8 cellular contexts compared by ENCODE assay signal in genomic region chr4:87423313-87424031, GRCh38. TPM values are rescaled to one million over a fixed set of nuclear protein-coding genes. Genes with fewer than 3 reads are reported as not detected.
DNase-seq lines count a peak whose midpoint lies in the region; ATAC-seq, FAIRE-seq and TF ChIP-seq lines count a peak whose summit lies in the region.

No MANE protein-coding gene starts in this region.

- CTCF ChIA-PET in activated CD8-positive, alpha-beta memory T cell treated with anti-CD3 and anti-CD28 coated beads, Interleukin-2, amount 10 ng/mL, durations not matched to agents 7 days and 5 days (lab: Charles Lee) = interaction anchor here (0.7 to 2.2 kb wide), 4 partner anchors 25 to 48 kb away, joined by 3 to 16 read pairs (median 5); partner anchors contain the start of gene HSD17B11

- no peaks in the 10 kb centered on the region for H3K27me3 Mint-ChIP-seq in activated CD8-positive, alpha-beta memory T cell treated with anti-CD3 and anti-CD28 coated beads, Interleukin-2, amount 10 ng/mL, durations not matched to agents 7 days and 5 days
- H3K27me3 Mint-ChIP-seq in chondrocyte (ENCODE audit: low read depth) = no peaks in the 10 kb centered on the region

- no peaks in the 10 kb centered on the region for H3K9me3 Mint-ChIP-seq in activated CD8-positive, alpha-beta memory T cell treated with anti-CD3 and anti-CD28 coated beads, Interleukin-2, amount 10 ng/mL, durations not matched to agents 7 days and 5 days (ENCODE audit: low read depth)
- H3K9me3 Mint-ChIP-seq in chondrocyte (ENCODE audit: low read depth) = peaks cover 3% of the 10 kb centered on the region

- H3K4me1 Mint-ChIP-seq in activated CD8-positive, alpha-beta memory T cell treated with anti-CD3 and anti-CD28 coated beads, Interleukin-2, amount 10 ng/mL, durations not matched to agents 7 days and 5 days = peaks cover 24% of the 10 kb centered on the region
- peaks cover 32% of the 10 kb centered on the region for H3K4me1 Mint-ChIP-seq in chondrocyte (ENCODE audit: low read depth)

- FAIRE-seq in frontal cortex (lab: Jason Lieb, UNC) = no peak

- peak; percentile 66 for TF ChIP-seq CTCF in chondrocyte (IDR thresholded peaks at IDR 0.05)

- H3K27ac Mint-ChIP-seq in activated CD8-positive, alpha-beta memory T cell treated with anti-CD3 and anti-CD28 coated beads, Interleukin-2, amount 10 ng/mL, durations not matched to agents 7 days and 5 days = peak overlapping the region; percentile 14
- H3K27ac Mint-ChIP-seq in chondrocyte (ENCODE audit: unreplicated experiment) = peak overlapping the region; percentile 37

- H3K36me3 Mint-ChIP-seq in activated CD8-positive, alpha-beta memory T cell treated with anti-CD3 and anti-CD28 coated beads, Interleukin-2, amount 10 ng/mL, durations not matched to agents 7 days and 5 days = no peaks in the 10 kb centered on the region
- no peaks in the 10 kb centered on the region for H3K36me3 Mint-ChIP-seq in chondrocyte (ENCODE audit: low read depth)

- no peak for ATAC-seq in activated CD8-positive, alpha-beta memory T cell treated with anti-CD3 and anti-CD28 coated beads, Interleukin-2, amount 10 ng/mL, durations not matched to agents 7 days and 5 days
- ATAC-seq in HG02970 (IDR thresholded peaks at IDR 0.05; ENCODE audit: low FRiP score, unreplicated experiment) = no peak

- peak overlapping the region; percentile 96 for H3K4me3 Mint-ChIP-seq in activated CD8-positive, alpha-beta memory T cell treated with anti-CD3 and anti-CD28 coated beads, Interleukin-2, amount 10 ng/mL, durations not matched to agents 7 days and 5 days
- peak overlapping the region; percentile 97 for H3K4me3 Mint-ChIP-seq in chondrocyte (ENCODE audit: unreplicated experiment)

- DNase-seq in activated CD8-positive, alpha-beta memory T cell treated with anti-CD3 and anti-CD28 coated beads, Interleukin-2, amount 10 ng/mL, durations not matched to agents 7 days and 5 days = no peak
- no peak for DNase-seq in activated CD8-positive, alpha-beta memory T cell treated with anti-CD3 and anti-CD28 coated beads, Interleukin-2, amount 50 U/mL, for 4 hours
- peak; percentile 3 for DNase-seq in NCI-H510A (lab: John Stamatoyannopoulos, UW)
- no peak for DNase-seq in chondrocyte (ENCODE audit: low spot score)
- DNase-seq in myocyte (ENCODE audit: low read depth) = peak; percentile 22
- no peak for DNase-seq in ureter (ENCODE audit: low spot score)
- DNase-seq in frontal cortex (ENCODE audit: low spot score in 2 of 2) = no peak

RNA-seq across cellular contexts. Expression of gene NUDT9, which starts 1.1 kb away (rescaled TPM):
- total RNA-seq in activated CD8-positive, alpha-beta memory T cell treated with anti-CD3 and anti-CD28 coated beads, Interleukin-2, amount 10 ng/mL, durations not matched to agents 7 days and 5 days = 1 to 10 TPM; 8.1 to 9.6 TPM
- 20.4 to 27.7 TPM (median 20.5 TPM) in 3 replicates for total RNA-seq in chondrocyte
- total RNA-seq in myocyte = 17.0 and 36.0 TPM in 2 replicates
- 38.5 TPM for polyA plus RNA-seq in myocyte (2012)
- total RNA-seq in ureter = 24.2 TPM
- total RNA-seq in frontal cortex = 20.8 TPM

RNA-seq across cellular contexts. Expression of gene HSD17B11, which starts 32.5 kb away (rescaled TPM):
- 10 to 100 TPM; 30.0 to 31.9 TPM for total RNA-seq in activated CD8-positive, alpha-beta memory T cell treated with anti-CD3 and anti-CD28 coated beads, Interleukin-2, amount 10 ng/mL, durations not matched to agents 7 days and 5 days
- total RNA-seq in chondrocyte (10.3 to 12.9 TPM (median 11.3 TPM) in 3 replicates), myocyte (25.1 and 30.8 TPM in 2 replicates), ureter (27.0 TPM), frontal cortex (52.6 TPM)
- polyA plus RNA-seq in myocyte (2012) = 8.0 TPM

Comparison
In these comparisons a context has a peak if more than half of its experiments do, and no peak if none do; other contexts are left out.
1. DNase-seq: peak in NCI-H510A (single experiment) and myocyte (single experiment); none in activated CD8-positive, alpha-beta memory T cell treated with anti-CD3 and anti-CD28 coated beads, Interleukin-2, amount 10 ng/mL, durations not matched to agents 7 days and 5 days (single experiment), activated CD8-positive, alpha-beta memory T cell treated with anti-CD3 and anti-CD28 coated beads, Interleukin-2, amount 50 U/mL, for 4 hours (single experiment), chondrocyte (single experiment), ureter (single experiment) and frontal cortex (0 of 2).